Comparison of ENCODE assay signal across 23 cellular contexts in genomic region chr3:53164911-53165310, GRCh38. TPM values are rescaled to one million over a fixed set of nuclear protein-coding genes. Genes with fewer than 3 reads are reported as not detected.
A peak's percentile ranks its signal among the peaks of the same experiment; 100 is the strongest.
DNase-seq lines count a peak whose midpoint lies in the region; ATAC-seq and TF ChIP-seq lines count a peak whose summit lies in the region.
"Had no signal": no experiment of that assay in that cellular context is flagged by ENCODE, and none has a peak within 500 bp of the region (broad histone marks: within the 10 kb centered on the region; RNA-seq: fewer than 3 reads in every experiment).

No MANE protein-coding gene starts in this region.

- H3K4me1 ChIP-seq in BLaER1 treated with 17β-estradiol and CSF1 and Interleukin-3, amounts not matched to agents 10 nM and 100 nM = peaks cover 74 to 86% (median 79%) of the 10 kb centered on the region in 10 experiments
- H3K4me1 ChIP-seq in spleen = peaks cover 44 to 94% (median 88%) of the 10 kb centered on the region in 6 donors

- WGBS in spleen, 5 donors = 60 to 84% (median 64%) methylated on average over 8 to 9 of the region's 9 CpGs

- peak overlapping the region in 10 of 11 experiments; percentile 53 to 100 (median 98); a peak in 17 of 22 replicates for H3K27ac ChIP-seq in BLaER1 treated with 17β-estradiol and CSF1 and Interleukin-3, amounts not matched to agents 10 nM and 100 nM
- peak overlapping the region in 5 of 8 donors; percentile 27 to 98 (median 93) for H3K27ac ChIP-seq in spleen
- H3K27ac ChIP-seq: KMS-11, vagina had no signal

- peaks cover 41 to 86% (median 55%) of the 10 kb centered on the region in 11 experiments for H4K20me1 ChIP-seq in BLaER1 treated with 17β-estradiol and CSF1 and Interleukin-3, amounts not matched to agents 10 nM and 100 nM

- no peak for TF ChIP-seq POLR2A in NB4 (IDR thresholded peaks at IDR 0.05; ENCODE audit: extremely low read depth, insufficient read length)
- no peak for TF ChIP-seq POLR2A in spleen (IDR thresholded peaks at IDR 0.05)

- H3K4me3 Mint-ChIP-seq in endothelial cell (ENCODE audit: unreplicated experiment) = no peak overlapping the region
- H3K4me3 Mint-ChIP-seq: activated CD8-positive, alpha-beta T cell treated with anti-CD3 and anti-CD28 coated beads, Interleukin-2, amount 10 ng/mL, durations not matched to agents 7 days and 5 days; activated T-cell treated with anti-CD3 and anti-CD28 coated beads, Interleukin-2, amount 50 U/mL, for 4 hours had no signal

- ATAC-seq in HG03175 (IDR thresholded peaks at IDR 0.05; ENCODE audit: unreplicated experiment) (no peak), left lobe of liver (no peak)
- ATAC-seq: activated CD8-positive, alpha-beta T cell treated with anti-CD3 and anti-CD28 coated beads, Interleukin-2, amount 10 ng/mL, durations not matched to agents 7 days and 5 days; activated T-cell treated with anti-CD3 and anti-CD28 coated beads, Interleukin-2, amount 50 U/mL, for 4 hours; heart left ventricle had no signal

- H3K27ac Mint-ChIP-seq in endothelial cell (ENCODE audit: unreplicated experiment) = no peak overlapping the region
- H3K27ac Mint-ChIP-seq: activated CD8-positive, alpha-beta T cell treated with anti-CD3 and anti-CD28 coated beads, Interleukin-2, amount 10 ng/mL, durations not matched to agents 7 days and 5 days had no signal

- H3K36me3 Mint-ChIP-seq in endothelial cell (ENCODE audit: low read depth, unreplicated experiment) = peaks cover 7% of the 10 kb centered on the region
- H3K36me3 Mint-ChIP-seq: immature natural killer cell had no signal

- intact Hi-C loops in spleen (cut with DNase I; ENCODE audit: low total_unique reads) = no loop called here

- H3K9me3 Mint-ChIP-seq in endothelial cell (ENCODE audit: unreplicated experiment) = no peaks in the 10 kb centered on the region
- H3K9me3 Mint-ChIP-seq: activated T-cell treated with anti-CD3 and anti-CD28 coated beads, Interleukin-2, amount 50 U/mL, for 4 hours; immature natural killer cell had no signal

- no peak for DNase-seq in NB4 (ENCODE audit: low read depth)
- peak; percentile 19 for DNase-seq in endothelial cell (ENCODE audit: low spot score)
- DNase-seq in spleen = no peak
- DNase-seq in NCI-H1417 (lab: John Stamatoyannopoulos, UW) = no peak
- no peak for DNase-seq in globus pallidus (ENCODE audit: low spot score)
- DNase-seq in left lobe of liver (ENCODE audit: low spot score) = no peak
- DNase-seq: activated CD4-positive, CD25-positive, alpha-beta regulatory T cell treated with anti-CD3 and anti-CD28 coated beads, Interleukin-2, amount 50 U/mL, for 72 hours; activated CD8-positive, alpha-beta T cell treated with anti-CD3 and anti-CD28 coated beads, Interleukin-2, amount 10 ng/mL, durations not matched to agents 7 days and 5 days; activated naive CD4-positive, alpha-beta T cell treated with anti-CD3 and anti-CD28 coated beads, Interleukin-2, amount 50 U/mL, for 16 hours; activated T-cell treated with anti-CD3 and anti-CD28 coated beads, Interleukin-2, amount 50 U/mL, for 4 hours; DMS53; heart left ventricle; immature natural killer cell; NCI-H1092; NCI-H2081; SK-N-SH; stimulated activated CD4-positive, alpha-beta T cell treated with anti-CD3 and anti-CD28 coated beads, Interleukin-4, amount 100 ng/mL, for 24 hours; T1000 had no signal

- peaks cover 41% of the 10 kb centered on the region for H3K4me1 Mint-ChIP-seq in endothelial cell (ENCODE audit: unreplicated experiment)

- peak overlapping the region; percentile 20 to 100 (median 99) for H3K4me2 ChIP-seq in BLaER1 treated with 17β-estradiol and CSF1 and Interleukin-3, amounts not matched to agents 10 nM and 100 nM
- H3K4me2 ChIP-seq: KMS-11, SK-N-SH, smooth muscle cell had no signal

- H3K4me3 ChIP-seq in BLaER1 treated with 17β-estradiol and CSF1 and Interleukin-3, amounts not matched to agents 10 nM and 100 nM = peak overlapping the region in 7 of 10 experiments; percentile 88 to 100 (median 99); a peak in 14 of 20 replicates
- H3K4me3 ChIP-seq in NB4 (ENCODE audit: low read depth, low read length) (peak overlapping the region; percentile 16), spleen (peak overlapping the region in 1 of 8 donors; percentile 56)
- H3K4me3 ChIP-seq: heart left ventricle, smooth muscle cell, vagina had no signal

- no peaks in the 10 kb centered on the region for H3K27me3 ChIP-seq in BLaER1 treated with 17β-estradiol and CSF1 and Interleukin-3, amounts not matched to agents 10 nM and 100 nM
- no peaks in the 10 kb centered on the region for H3K27me3 ChIP-seq in spleen (replicated peaks in 1 of 7)
- H3K27me3 ChIP-seq: heart left ventricle, vagina had no signal

- H3K9me3 ChIP-seq in BLaER1 treated with 17β-estradiol and CSF1 and Interleukin-3, amounts not matched to agents 10 nM and 100 nM (replicated peaks in 1 of 11) = no peaks in the 10 kb centered on the region
- no peaks in the 10 kb centered on the region for H3K9me3 ChIP-seq in spleen
- H3K9me3 ChIP-seq: heart left ventricle, SK-N-SH, vagina had no signal

- H3K9ac ChIP-seq in BLaER1 treated with 17β-estradiol and CSF1 and Interleukin-3, amounts not matched to agents 10 nM and 100 nM = peak overlapping the region; percentile 23 to 99 (median 96); a peak in 18 of 22 replicates
- H3K9ac ChIP-seq: KMS-11, SK-N-SH had no signal

- no peak for TF ChIP-seq CTCF in NB4 (IDR thresholded peaks at IDR 0.05; ENCODE audit: low read depth, low read length)
- TF ChIP-seq CTCF in endothelial cell (IDR thresholded peaks at IDR 0.05; ENCODE audit: unreplicated experiment) = no peak
- no peak for TF ChIP-seq CTCF in spleen (IDR thresholded peaks at IDR 0.05 in 8 of 11, conservative IDR thresholded peaks at IDR 0.05 in 3 of 11)

- peaks cover 23% of the 10 kb centered on the region for H3K27me3 Mint-ChIP-seq in endothelial cell (ENCODE audit: unreplicated experiment)

- peaks cover 18 to 68% (median 49%) of the 10 kb centered on the region in 11 experiments; a peak in 21 of 22 replicates for H3K36me3 ChIP-seq in BLaER1 treated with 17β-estradiol and CSF1 and Interleukin-3, amounts not matched to agents 10 nM and 100 nM
- peaks cover 0 to 32% (median 0%) of the 10 kb centered on the region in 6 donors for H3K36me3 ChIP-seq in spleen
- H3K36me3 ChIP-seq: heart left ventricle, vagina had no signal

RNA-seq across cellular contexts. Expression of gene PRKCD, which starts 3.9 kb away (rescaled TPM):
- total RNA-seq in endothelial cell (ENCODE audit: unreplicated experiment) (9.9 TPM), spleen (100 to 1,000 TPM in 1 of 7 donors, 10 to 100 TPM in 6; 42.7 to 100 (median 59.6) TPM), left lobe of liver (4.6 TPM)
- polyA plus RNA-seq in spleen = 10 to 100 TPM; 22.2 to 50.0 (median 31.9) TPM

RNA-seq across cellular contexts. Expression of gene RFT1, which starts 34.7 kb away (rescaled TPM):
- 21.1 TPM for total RNA-seq in endothelial cell (ENCODE audit: unreplicated experiment)
- total RNA-seq in spleen = 10 to 100 TPM; 12.1 to 25.6 (median 17.8) TPM
- 1 to 10 TPM; 6.0 to 8.9 (median 8.1) TPM for polyA plus RNA-seq in spleen
- total RNA-seq in left lobe of liver = 11.8 TPM
